Comparison of ENCODE assay signal across 1 cellular context in genomic region chr1:115457295-115457694, GRCh38.
TF ChIP-seq lines count a peak whose summit lies in the region.

No MANE protein-coding gene starts in this region.

TF ChIP-seq in HEK293, 187 proteins besides CTCF, POLR2A, EP300 and RAD21 (continued from another document):
- TF ChIP-seq ZNF148 (tag by site-specific recombination; IDR thresholded peaks at IDR 0.05; ENCODE audit: borderline replicate concordance) (no peak), ZBTB20 (tag by site-specific recombination; IDR thresholded peaks at IDR 0.05) (no peak), ZNF404 (tag by site-specific recombination; IDR thresholded peaks at IDR 0.05) (no peak), ZNF621 (tag by site-specific recombination; IDR thresholded peaks at IDR 0.05) (no peak), ZBTB11 (tag by site-specific recombination; conservative IDR thresholded peaks at IDR 0.05; ENCODE audit: low read depth) (no peak), INSM2 (tag by site-specific recombination; IDR thresholded peaks at IDR 0.05) (no peak), WT1 (tag by site-specific recombination; IDR thresholded peaks at IDR 0.05) (no peak), ZNF121 (tag by site-specific recombination; IDR thresholded peaks at IDR 0.05) (no peak), SETDB1 (IDR thresholded peaks at IDR 0.05; ENCODE audit: insufficient read length, low read length) (no peak), ZNF707 (tag by site-specific recombination; IDR thresholded peaks at IDR 0.05) (no peak), OVOL3 (tag by site-specific recombination; IDR thresholded peaks at IDR 0.05) (no peak), ZNF701 (tag by site-specific recombination; IDR thresholded peaks at IDR 0.05) (no peak), ZNF211 (tag by site-specific recombination; IDR thresholded peaks at IDR 0.05; ENCODE audit: low read depth) (no peak), ZNF184 (tag by site-specific recombination; IDR thresholded peaks at IDR 0.05) (no peak), ZNF26 (tag by site-specific recombination; IDR thresholded peaks at IDR 0.05) (no peak), PRDM6 (tag by site-specific recombination; IDR thresholded peaks at IDR 0.05) (peak; percentile 80), TCF7L2 (IDR thresholded peaks at IDR 0.05; ENCODE audit: borderline replicate concordance, low read depth, low read length) (peak; percentile 52; the same call in 1 of the 2 replicates), ZNF341 (tag by site-specific recombination; IDR thresholded peaks at IDR 0.05; ENCODE audit: low read depth) (peak; percentile 31; the same call in 1 of the 2 replicates), ZBTB48 (tag by site-specific recombination; IDR thresholded peaks at IDR 0.05) (no peak), PRDM1 (tag by site-specific recombination; IDR thresholded peaks at IDR 0.05) (no peak), ZBTB8A (tag by site-specific recombination; IDR thresholded peaks at IDR 0.05) (0 out of 2 replicates have a peak, but pooled peaks have one; percentile 23), ZNF610 (tag by site-specific recombination; IDR thresholded peaks at IDR 0.05; ENCODE audit: borderline replicate concordance) (0 out of 2 replicates have a peak, but pooled peaks have one; percentile 46), ZNF416 (tag by site-specific recombination; IDR thresholded peaks at IDR 0.05) (no peak), TRIM28 (IDR thresholded peaks at IDR 0.05; ENCODE audit: borderline replicate concordance, low read length) (no peak), ZNF513 (tag by site-specific recombination; IDR thresholded peaks at IDR 0.05) (no peak), ZNF624 (tag by site-specific recombination; IDR thresholded peaks at IDR 0.05) (no peak), GLI2 (tag by site-specific recombination; IDR thresholded peaks at IDR 0.05; ENCODE audit: borderline replicate concordance, low read depth) (0 out of 2 replicates have a peak, but pooled peaks have one; percentile 43), ZNF175 (tag by site-specific recombination; IDR thresholded peaks at IDR 0.05) (no peak), MZF1 (tag by site-specific recombination; IDR thresholded peaks at IDR 0.05; ENCODE audit: borderline replicate concordance) (peak; percentile 72; the same call in 1 of the 2 replicates)
